ENCODE assay signal across 23 cellular contexts in the genomic region with DNA sequence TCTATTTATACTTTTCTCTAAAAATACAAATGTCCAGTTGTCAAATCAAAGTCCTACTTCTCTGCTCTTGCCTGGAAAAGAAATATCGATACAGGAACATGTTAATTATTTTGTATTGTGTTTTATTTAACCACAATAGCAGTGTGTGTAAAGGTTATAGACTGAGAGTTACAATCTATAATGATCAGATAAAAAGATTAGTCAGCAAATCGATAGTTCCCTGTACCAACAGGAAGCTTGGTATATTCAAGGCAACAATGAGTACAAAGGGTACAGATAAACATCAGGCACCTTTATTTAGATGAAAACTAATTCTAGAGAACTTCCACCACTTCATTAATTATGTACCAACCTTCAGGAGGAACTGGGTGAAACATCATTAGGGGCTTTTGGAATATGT.
"Had no signal": no experiment of that assay in that cellular context is flagged by ENCODE, and none has a peak within 500 bp of the region (broad histone marks: within the 10 kb centered on the region; RNA-seq: fewer than 3 reads in every experiment).

No MANE protein-coding gene starts in this region.

- H3K9ac ChIP-seq: KMS-11 had no signal

- H3K4me2 ChIP-seq: KMS-11 had no signal

- H3K27ac Mint-ChIP-seq: activated CD8-positive, alpha-beta T cell treated with anti-CD3 and anti-CD28 coated beads, Interleukin-2, amount 10 ng/mL, durations not matched to agents 7 days and 5 days; activated naive CD4-positive, alpha-beta T cell treated with anti-CD3 and anti-CD28 coated beads for 36 hours; activated naive CD8-positive, alpha-beta T cell; activated T-helper 1 cell treated with anti-CD3 and anti-CD28 coated beads, Interleukin-12 subunit alpha, Interleukin-12 subunit beta, Interleukin-2, Interleukin-4 antibody, amounts not matched to agents 30 ng/mL and 10 ng/mL and 1 ng/mL, durations not matched to agents 14 hours and 24 hours and 36 hours; T-helper 1 cell treated with Interleukin-12 subunit alpha and Interleukin-12 subunit beta and Interleukin-4 antibody, amounts not matched to agents 30 μg/mL and 1 μg/mL, for 36 hours; WTC11 had no signal

- H3K4me1 Mint-ChIP-seq: central memory CD8-positive, alpha-beta T cell had no signal

- H3K4me3 Mint-ChIP-seq: activated CD8-positive, alpha-beta T cell treated with anti-CD3 and anti-CD28 coated beads, Interleukin-2, amount 10 ng/mL, durations not matched to agents 7 days and 5 days; activated naive CD4-positive, alpha-beta T cell treated with anti-CD3 and anti-CD28 coated beads for 36 hours; activated naive CD8-positive, alpha-beta T cell; activated T-helper 1 cell treated with anti-CD3 and anti-CD28 coated beads, Interleukin-12 subunit alpha, Interleukin-12 subunit beta, Interleukin-2, Interleukin-4 antibody, amounts not matched to agents 30 ng/mL and 10 ng/mL and 1 ng/mL, durations not matched to agents 14 hours and 24 hours and 36 hours; central memory CD8-positive, alpha-beta T cell; T-helper 1 cell treated with Interleukin-12 subunit alpha and Interleukin-12 subunit beta and Interleukin-4 antibody, amounts not matched to agents 30 μg/mL and 1 μg/mL, for 36 hours; WTC11 had no signal

- ATAC-seq: activated CD8-positive, alpha-beta T cell treated with anti-CD3 and anti-CD28 coated beads, Interleukin-2, amount 10 ng/mL, durations not matched to agents 7 days and 5 days; PC-3 had no signal

- H3K27me3 Mint-ChIP-seq: activated naive CD8-positive, alpha-beta T cell; central memory CD8-positive, alpha-beta T cell had no signal

- DNase-seq: activated CD4-positive, alpha-beta T cell treated with anti-CD3 and anti-CD28 coated beads for 48 hours; activated CD4-positive, alpha-beta T cell treated with anti-CD3 and anti-CD28 coated beads, Interleukin-2, amount 50 U/mL, for 4 hours; activated CD4-positive, CD25-positive, alpha-beta regulatory T cell treated with anti-CD3 and anti-CD28 coated beads, Interleukin-2, amount 50 U/mL, for 72 hours; activated CD8-positive, alpha-beta memory T cell treated with anti-CD3 and anti-CD28 coated beads, Interleukin-2, amount 50 U/mL, for 48 hours; activated CD8-positive, alpha-beta T cell treated with anti-CD3 and anti-CD28 coated beads, Interleukin-2, amount 10 ng/mL, durations not matched to agents 7 days and 5 days; activated effector memory CD4-positive, alpha-beta T cell treated with anti-CD3 and anti-CD28 coated beads, Interleukin-2, amount 50 U/mL, for 16 hours; activated naive CD4-positive, alpha-beta T cell treated with anti-CD3 and anti-CD28 coated beads for 36 hours; activated T-cell treated with anti-CD3 and anti-CD28 coated beads, Interleukin-2, amount 50 U/mL, for 1 hour; amygdala; NCI-H1092; NCI-H1694 treated with DMSO at 0.1 percent for 48 hours; NCI-H2081; NCI-H446; NCI-H524; PC-3; SHP77 treated with DMSO at 0.1 percent for 48 hours had no signal

- H3K36me3 Mint-ChIP-seq: activated naive CD8-positive, alpha-beta T cell; brain; WTC11 had no signal

- H3K9me3 Mint-ChIP-seq: activated T-helper 1 cell treated with anti-CD3 and anti-CD28 coated beads, Interleukin-12 subunit alpha, Interleukin-12 subunit beta, Interleukin-2, Interleukin-4 antibody, amounts not matched to agents 30 ng/mL and 10 ng/mL and 1 ng/mL, durations not matched to agents 14 hours and 24 hours and 36 hours; brain; T-helper 1 cell treated with Interleukin-12 subunit alpha and Interleukin-12 subunit beta and Interleukin-4 antibody, amounts not matched to agents 30 μg/mL and 1 μg/mL, for 36 hours had no signal

- H3K27ac ChIP-seq: KMS-11 had no signal
